21 cellular contexts compared by ENCODE assay signal in the genomic region with DNA sequence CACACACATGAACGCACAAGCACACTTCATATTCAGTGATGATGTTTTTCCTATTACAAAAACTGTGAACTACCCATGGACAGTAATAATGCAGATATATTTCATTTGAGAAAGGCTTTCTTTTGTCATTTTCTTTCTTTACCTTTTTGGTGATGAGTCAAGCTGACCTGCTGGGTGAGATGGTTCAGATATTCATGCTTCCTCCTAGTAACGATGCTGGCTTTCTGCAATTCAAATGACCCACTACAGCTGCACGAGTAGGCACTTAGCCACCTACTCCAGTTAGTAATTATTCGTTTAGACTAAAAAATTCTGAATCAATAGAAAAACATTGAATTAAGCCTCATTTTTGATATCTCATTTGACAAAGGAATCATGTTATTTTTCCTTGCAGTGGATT.
"Had no signal": no experiment of that assay in that cellular context is flagged by ENCODE, and none has a peak within 500 bp of the region (broad histone marks: within the 10 kb centered on the region; RNA-seq: fewer than 3 reads in every experiment).

No MANE protein-coding gene starts in this region.

- H3K4me3 ChIP-seq: esophagus muscularis mucosa, hepatocyte, left ventricle myocardium inferior, stomach, testis, upper lobe of left lung had no signal

- H3K27ac ChIP-seq: brain microvascular endothelial cell, esophagus muscularis mucosa, hepatocyte, left ventricle myocardium inferior, neutrophil, stomach, testis, upper lobe of left lung had no signal

- ATAC-seq: natural killer cell had no signal

- H3K4me3 Mint-ChIP-seq: activated CD4-positive, alpha-beta T cell treated with anti-CD3 and anti-CD28 coated beads, Interleukin-2, amount 10 ng/mL, durations not matched to agents 7 days and 5 days; activated naive CD8-positive, alpha-beta T cell treated with anti-CD3 and anti-CD28 coated beads for 36 hours; central memory CD8-positive, alpha-beta T cell; memory B cell; natural killer cell had no signal

- H3K9me3 Mint-ChIP-seq: activated CD4-positive, alpha-beta T cell treated with anti-CD3 and anti-CD28 coated beads, Interleukin-2, amount 10 ng/mL, durations not matched to agents 7 days and 5 days; activated naive CD8-positive, alpha-beta T cell treated with anti-CD3 and anti-CD28 coated beads for 36 hours; central memory CD8-positive, alpha-beta T cell; memory B cell; natural killer cell had no signal

- H3K36me3 Mint-ChIP-seq: activated naive CD8-positive, alpha-beta T cell treated with anti-CD3 and anti-CD28 coated beads for 36 hours; memory B cell; natural killer cell had no signal

- DNase-seq: activated CD4-positive, alpha-beta T cell treated with anti-CD3 and anti-CD28 coated beads, Interleukin-2, amount 10 ng/mL, durations not matched to agents 7 days and 5 days; activated CD4-positive, CD25-positive, alpha-beta regulatory T cell; activated CD8-positive, alpha-beta memory T cell treated with anti-CD3 and anti-CD28 coated beads, Interleukin-2, amount 50 U/mL, for 48 hours; activated naive CD8-positive, alpha-beta T cell treated with anti-CD3 and anti-CD28 coated beads for 36 hours; brain microvascular endothelial cell; cortex of kidney; effector CD4-positive, alpha-beta T cell; kidney; left ventricle myocardium inferior; natural killer cell; retina; stimulated activated CD4-positive, alpha-beta T cell treated with anti-CD3 and anti-CD28 coated beads, Interleukin-12 subunit alpha, Interleukin-12 subunit beta, amount 100 ng/mL, for 4 hours; stimulated activated CD4-positive, alpha-beta T cell treated with anti-CD3 and anti-CD28 coated beads, Interleukin-2, amount 100 ng/mL, for 24 hours; stomach; testis; upper lobe of left lung had no signal

- H3K27ac Mint-ChIP-seq: activated CD4-positive, alpha-beta T cell treated with anti-CD3 and anti-CD28 coated beads, Interleukin-2, amount 10 ng/mL, durations not matched to agents 7 days and 5 days; activated naive CD8-positive, alpha-beta T cell treated with anti-CD3 and anti-CD28 coated beads for 36 hours; memory B cell; natural killer cell had no signal

- H3K27me3 Mint-ChIP-seq: central memory CD8-positive, alpha-beta T cell had no signal

- H3K36me3 ChIP-seq: brain microvascular endothelial cell, esophagus muscularis mucosa, left ventricle myocardium inferior, neutrophil, stomach, upper lobe of left lung had no signal

- H3K4me1 Mint-ChIP-seq: activated CD4-positive, alpha-beta T cell treated with anti-CD3 and anti-CD28 coated beads, Interleukin-2, amount 10 ng/mL, durations not matched to agents 7 days and 5 days; activated naive CD8-positive, alpha-beta T cell treated with anti-CD3 and anti-CD28 coated beads for 36 hours; central memory CD8-positive, alpha-beta T cell; memory B cell; natural killer cell had no signal

- H3K4me1 ChIP-seq: esophagus muscularis mucosa, left ventricle myocardium inferior, stomach, testis, upper lobe of left lung had no signal

- H3K9me3 ChIP-seq: esophagus muscularis mucosa, left ventricle myocardium inferior, neutrophil, stomach, testis, upper lobe of left lung had no signal

- H3K27me3 ChIP-seq: brain microvascular endothelial cell, esophagus muscularis mucosa, hepatocyte, neutrophil, stomach, testis, upper lobe of left lung had no signal
